1 cellular context compared by ENCODE assay signal in genomic region chr14:69326611-69327010, GRCh38.
TF ChIP-seq lines count a peak whose summit lies in the region.

No MANE protein-coding gene starts in this region.

TF ChIP-seq in WTC11, 78 proteins besides CTCF, POLR2A, EP300 and RAD21 (continued from another document):
- TF ChIP-seq NFE2L1 (CRISPR knock-in tag; IDR thresholded peaks at IDR 0.05) (no peak), NFATC4 (CRISPR knock-in tag; IDR thresholded peaks at IDR 0.05) (no peak), FOXP4 (CRISPR knock-in tag; IDR thresholded peaks at IDR 0.05) (no peak), ZNF416 (CRISPR knock-in tag; IDR thresholded peaks at IDR 0.05) (no peak), ZNF263 (CRISPR knock-in tag; IDR thresholded peaks at IDR 0.05; ENCODE audit: low read depth) (no peak), AR (CRISPR knock-in tag; IDR thresholded peaks at IDR 0.05) (no peak), CREM (CRISPR knock-in tag; IDR thresholded peaks at IDR 0.05) (no peak), STAT6 (CRISPR knock-in tag; conservative IDR thresholded peaks at IDR 0.05; ENCODE audit: low read depth) (no peak), HMGXB4 (CRISPR knock-in tag; IDR thresholded peaks at IDR 0.05) (no peak), ESRRA (CRISPR knock-in tag; IDR thresholded peaks at IDR 0.05; ENCODE audit: borderline replicate concordance) (no peak), FOXK1 (CRISPR knock-in tag; IDR thresholded peaks at IDR 0.05) (no peak), ZNF532 (CRISPR knock-in tag; IDR thresholded peaks at IDR 0.05; ENCODE audit: borderline replicate concordance) (no peak), RELA (CRISPR knock-in tag; IDR thresholded peaks at IDR 0.05; ENCODE audit: borderline replicate concordance) (no peak), ZNF425 (CRISPR knock-in tag; conservative IDR thresholded peaks at IDR 0.05) (no peak), ZNF671 (CRISPR knock-in tag; IDR thresholded peaks at IDR 0.05) (no peak)
TF ChIP-seq in WTC11: peak in this region for 0.
